In genomic region chr7:101880536-101881443, GRCh38 we compare ENCODE assay signal across 10 cellular contexts.
A peak's percentile ranks its signal among the peaks of the same experiment; 100 is the strongest.
DNase-seq lines count a peak whose midpoint lies in the region; ATAC-seq and TF ChIP-seq lines count a peak whose summit lies in the region.
"Had no signal": no experiment of that assay in that cellular context is flagged by ENCODE, and none has a peak within 500 bp of the region (broad histone marks: within the 10 kb centered on the region; RNA-seq: fewer than 3 reads in every experiment).

No MANE protein-coding gene starts in this region.

- H3K36me3 ChIP-seq in BLaER1 (peaks cover 14% of the 10 kb centered on the region; the same call in 1 of the 2 replicates), IMR-90 (ENCODE audit: control insufficient read depth, insufficient read depth, low read length) (no peaks in the 10 kb centered on the region)
- no peaks in the 10 kb centered on the region for H3K36me3 ChIP-seq in naive thymus-derived CD4-positive, alpha-beta T cell (ENCODE audit: control insufficient read depth in 2 of 3, insufficient read depth in 3 of 3, low read length in 3 of 3)

- peak overlapping the region in 8 of 10 donors; percentile 2 to 58 (median 32) for H3K4me3 Mint-ChIP-seq in naive thymus-derived CD4-positive, alpha-beta T cell
- H3K4me3 Mint-ChIP-seq in activated T-helper 2 cell treated with anti-CD3 and anti-CD28 coated beads, Interferon-gamma antibody, Interleukin-2, Interleukin-4, amounts not matched to agents 10 μg/mL and 5 μg/mL and 100 μg/mL, durations not matched to agents 14 hours and 24 hours and 36 hours (ENCODE audit: low read depth): no peak overlapping the region

- peak overlapping the region; percentile 94 for H2AK5ac ChIP-seq in IMR-90 (ENCODE audit: low read depth, low read length)

- peak overlapping the region; percentile 31 to 76 for H4K8ac ChIP-seq in IMR-90 (ENCODE audit: low read depth in 2 of 2, low read length in 2 of 2)

- H3K27me3 ChIP-seq in BLaER1: no peaks in the 10 kb centered on the region
- H3K27me3 ChIP-seq in IMR-90 (ENCODE audit: control insufficient read depth, insufficient read depth, low read length): no peaks in the 10 kb centered on the region
- no peaks in the 10 kb centered on the region for H3K27me3 ChIP-seq in naive thymus-derived CD4-positive, alpha-beta T cell (ENCODE audit: control insufficient read depth in 2 of 2, insufficient read depth in 2 of 2, low read length in 2 of 2)

- peak overlapping the region; percentile 93 for H3K4me2 ChIP-seq in BLaER1
- no peak overlapping the region; the same call in 1 of the 2 replicates for H3K4me2 ChIP-seq in IMR-90 (ENCODE audit: low read depth, low read length)

- intact Hi-C loops in IMR-90 (cut with micrococcal nuclease): loop anchor here (5.0 kb wide), 2 partner anchors 42 to 63 kb away; partner anchors contain the start of gene CUX1
- intact Hi-C loops in naive thymus-derived CD4-positive, alpha-beta T cell (cut with micrococcal nuclease): no loop called here
- intact Hi-C loops in activated T-helper 2 cell treated with anti-CD3 and anti-CD28 coated beads, Interferon-gamma antibody, Interleukin-2, Interleukin-4, amounts not matched to agents 10 μg/mL and 5 μg/mL and 100 μg/mL, durations not matched to agents 14 hours and 24 hours and 36 hours (cut with micrococcal nuclease): no loop called here

- H3K56ac ChIP-seq in IMR-90 (ENCODE audit: extremely low read depth, insufficient read depth, low read length): 0 out of 2 replicates have a peak overlapping the region, but pooled peaks have one; percentile 44

- H3K27ac ChIP-seq in BLaER1: peak overlapping the region; percentile 70
- peak overlapping the region; percentile 53 for H3K27ac ChIP-seq in IMR-90 (ENCODE audit: insufficient read depth, low read length)
- H3K27ac ChIP-seq in naive thymus-derived CD4-positive, alpha-beta T cell (ENCODE audit: low read depth, low read length): no peak overlapping the region

- H3K4me1 ChIP-seq in BLaER1 (peaks cover 100% of the 10 kb centered on the region), IMR-90 (ENCODE audit: control insufficient read depth, insufficient read depth, low read length) (peaks cover 27% of the 10 kb centered on the region)
- H3K4me1 ChIP-seq in naive thymus-derived CD4-positive, alpha-beta T cell (ENCODE audit: control insufficient read depth in 2 of 2, insufficient read depth in 2 of 2, low read length in 2 of 2): peaks cover 0 to 32% of the 10 kb centered on the region in 2 donors

- WGBS in IMR-90 (ENCODE audit: extremely low coverage in 2 of 2, insufficient read length in 1 of 2), 2 experiments: 57% methylated on average over 4 of the region's 10 CpGs; no CpG with 5 or more reads in 1 of the 2 experiments

- TF ChIP-seq POLR2A in IMR-90 (IDR thresholded peaks at IDR 0.05; ENCODE audit: low read depth, low read length): no peak

- H3K79me1 ChIP-seq in IMR-90 (ENCODE audit: low read depth in 1 of 2, low read length in 2 of 2): peaks cover 25 to 66% of the 10 kb centered on the region in 2 experiments

- H2AFZ ChIP-seq in IMR-90 (replicated peaks; ENCODE audit: low read length, poor library complexity): peak overlapping the region; percentile 40

- H2BK15ac ChIP-seq in IMR-90 (ENCODE audit: low read depth, low read length): peak overlapping the region; percentile 96; the same call in 2 of the 3 replicates

- H4K20me1 ChIP-seq in BLaER1 (peaks cover 100% of the 10 kb centered on the region), IMR-90 (ENCODE audit: insufficient read depth, low read length) (peaks cover 12% of the 10 kb centered on the region; the same call in 1 of the 2 replicates)

- H4K91ac ChIP-seq in IMR-90 (ENCODE audit: insufficient read depth, low read depth, low read length): peak overlapping the region; percentile 72

- H3K9me3 Mint-ChIP-seq in naive thymus-derived CD4-positive, alpha-beta T cell: no peaks in the 10 kb centered on the region
- no peaks in the 10 kb centered on the region for H3K9me3 Mint-ChIP-seq in activated T-helper 2 cell treated with anti-CD3 and anti-CD28 coated beads, Interferon-gamma antibody, Interleukin-2, Interleukin-4, amounts not matched to agents 10 μg/mL and 5 μg/mL and 100 μg/mL, durations not matched to agents 14 hours and 24 hours and 36 hours

- H3K27me3 Mint-ChIP-seq in naive thymus-derived CD4-positive, alpha-beta T cell: no peaks in the 10 kb centered on the region
- no peaks in the 10 kb centered on the region for H3K27me3 Mint-ChIP-seq in activated T-helper 2 cell treated with anti-CD3 and anti-CD28 coated beads, Interferon-gamma antibody, Interleukin-2, Interleukin-4, amounts not matched to agents 10 μg/mL and 5 μg/mL and 100 μg/mL, durations not matched to agents 14 hours and 24 hours and 36 hours (ENCODE audit: low read depth)

- H3K23ac ChIP-seq in IMR-90 (ENCODE audit: low read depth, low read length): peak overlapping the region; percentile 95

- DNase-seq in IMR-90 (peak; percentile 42), cardiac fibroblast (ENCODE audit: low read depth in 2 of 2) (peak; percentile 62 to 82), NCI-H345 treated with DMSO at 0.1 percent for 48 hours (lab: John Stamatoyannopoulos, UW; ENCODE audit: unreplicated experiment) (no peak), T-helper 1 cell (no peak)
- no peak for DNase-seq in naive thymus-derived CD4-positive, alpha-beta T cell
- DNase-seq in stimulated activated naive CD4-positive, alpha-beta T cell (lab: John Stamatoyannopoulos, UW): no peak
- DNase-seq in activated T-helper 2 cell treated with anti-CD3 and anti-CD28 coated beads, Interferon-gamma antibody, Interleukin-2, Interleukin-4, amounts not matched to agents 10 μg/mL and 5 μg/mL and 100 μg/mL, durations not matched to agents 14 hours and 24 hours and 36 hours (ENCODE audit: low spot score): no peak
- DNase-seq: effector memory CD4-positive, alpha-beta T cell; NCI-H1092 treated with DMSO at 0.1 percent for 48 hours had no signal

- no peak for TF ChIP-seq RAD21 in IMR-90 (IDR thresholded peaks at IDR 0.05; ENCODE audit: low read length)

- no TSS peak for BruUV-seq in IMR-90 (replicated peaks; lab: Mats Ljungman, UMichigan)

- peak overlapping the region; percentile 5; the same call in 1 of the 2 replicates for H4K5ac ChIP-seq in IMR-90 (ENCODE audit: low read depth, low read length)

- H3K9me1 ChIP-seq in IMR-90 (ENCODE audit: insufficient read depth, low read length): peaks cover 16% of the 10 kb centered on the region

- H3K4me1 Mint-ChIP-seq in naive thymus-derived CD4-positive, alpha-beta T cell: peaks cover 18 to 57% (median 45%) of the 10 kb centered on the region in 7 donors
- H3K4me1 Mint-ChIP-seq in activated T-helper 2 cell treated with anti-CD3 and anti-CD28 coated beads, Interferon-gamma antibody, Interleukin-2, Interleukin-4, amounts not matched to agents 10 μg/mL and 5 μg/mL and 100 μg/mL, durations not matched to agents 14 hours and 24 hours and 36 hours (ENCODE audit: low read depth): peaks cover 8% of the 10 kb centered on the region

- peak overlapping the region; percentile 93 for H2BK20ac ChIP-seq in IMR-90 (ENCODE audit: low read depth, low read length)

- no peaks in the 10 kb centered on the region for H3K9me3 ChIP-seq in BLaER1
- H3K9me3 ChIP-seq in IMR-90 (ENCODE audit: control insufficient read depth, insufficient read depth, low read length): no peaks in the 10 kb centered on the region
- no peaks in the 10 kb centered on the region for H3K9me3 ChIP-seq in naive thymus-derived CD4-positive, alpha-beta T cell (ENCODE audit: control insufficient read depth in 2 of 3, low read length in 3 of 3)

- peak overlapping the region; percentile 8 for H3K18ac ChIP-seq in IMR-90 (ENCODE audit: low read depth, low read length)

- no peak overlapping the region for H3K4me3 ChIP-seq in BLaER1
- H3K4me3 ChIP-seq in IMR-90 (ENCODE audit: insufficient read depth, low read depth, low read length): no peak overlapping the region
- H3K4me3 ChIP-seq in cardiac fibroblast (replicated peaks in 1 of 2; ENCODE audit: low read depth in 2 of 2, low read length in 2 of 2): no peak overlapping the region
- H3K4me3 ChIP-seq in naive thymus-derived CD4-positive, alpha-beta T cell (ENCODE audit: low read length): no peak overlapping the region

- H3K4ac ChIP-seq in IMR-90 (ENCODE audit: low read depth, low read length): peak overlapping the region; percentile 91; the same call in 1 of the 2 replicates

- POLR2A ChIA-PET in IMR-90 (lab: Charles Lee; ENCODE audit: unreplicated experiment): no interaction called here
- POLR2A ChIA-PET in naive thymus-derived CD4-positive, alpha-beta T cell (lab: Charles Lee): no interaction called here

- H2BK120ac ChIP-seq in IMR-90 (ENCODE audit: low read depth, low read length): peak overlapping the region; percentile 91

- H3K14ac ChIP-seq in IMR-90 (replicated peaks; ENCODE audit: low read depth, low read length): peak overlapping the region; percentile 88

- CTCF ChIA-PET in IMR-90 (lab: Yijun Ruan, JAX): no interaction called here
- CTCF ChIA-PET in naive thymus-derived CD4-positive, alpha-beta T cell (lab: Charles Lee): no interaction called here

- H3K9ac ChIP-seq in BLaER1: peak overlapping the region; percentile 20; the same call in 1 of the 2 replicates
- peak overlapping the region; percentile 20; the same call in 1 of the 2 replicates for H3K9ac ChIP-seq in IMR-90 (ENCODE audit: low read depth, low read length)

- peak overlapping the region; percentile 68 for H2AK9ac ChIP-seq in IMR-90 (replicated peaks; ENCODE audit: low read depth, low read length, poor library complexity)

- dilution Hi-C loops in IMR-90 (cut with HindIII; ENCODE audit: low sequenced_read_pairs, unreplicated experiment): no loop called here

- peaks cover 0 to 4% (median 0%) of the 10 kb centered on the region in 5 donors for H3K36me3 Mint-ChIP-seq in naive thymus-derived CD4-positive, alpha-beta T cell
- H3K36me3 Mint-ChIP-seq in activated T-helper 2 cell treated with anti-CD3 and anti-CD28 coated beads, Interferon-gamma antibody, Interleukin-2, Interleukin-4, amounts not matched to agents 10 μg/mL and 5 μg/mL and 100 μg/mL, durations not matched to agents 14 hours and 24 hours and 36 hours (ENCODE audit: low read depth): no peaks in the 10 kb centered on the region

- in situ Hi-C loops in IMR-90 (cut with MboI; ENCODE audit: low sequenced_read_pairs): no loop called here

- ATAC-seq in IMR-90 (ENCODE audit: low read depth): no peak
- no peak for ATAC-seq in naive thymus-derived CD4-positive, alpha-beta T cell

- TF ChIP-seq CTCF in IMR-90 (conservative IDR thresholded peaks at IDR 0.05; ENCODE audit: low read depth, low read length): no peak
- TF ChIP-seq CTCF in cardiac fibroblast (IDR thresholded peaks at IDR 0.05; ENCODE audit: low read depth, low read length): no peak

- H2BK5ac ChIP-seq in IMR-90 (ENCODE audit: low read depth, low read length, poor library complexity, severe bottlenecking): peak overlapping the region; percentile 96

- peak overlapping the region in 7 of 9 donors; percentile 39 to 90 (median 73) for H3K27ac Mint-ChIP-seq in naive thymus-derived CD4-positive, alpha-beta T cell
- H3K27ac Mint-ChIP-seq in activated T-helper 2 cell treated with anti-CD3 and anti-CD28 coated beads, Interferon-gamma antibody, Interleukin-2, Interleukin-4, amounts not matched to agents 10 μg/mL and 5 μg/mL and 100 μg/mL, durations not matched to agents 14 hours and 24 hours and 36 hours: no peak overlapping the region

TF ChIP-seq in IMR-90, 13 proteins besides CTCF, POLR2A, EP300 and RAD21 (continues in another document):
- no peak for TF ChIP-seq RFX5 (IDR thresholded peaks at IDR 0.05; ENCODE audit: low read depth, low read length)
- TF ChIP-seq MAFK (IDR thresholded peaks at IDR 0.05; ENCODE audit: low read depth, low read length): no peak

Comparison
In these comparisons a context has a peak if more than half of its experiments do, and no peak if none do; other contexts are left out.
1. DNase-seq: peak in IMR-90 (single experiment) and cardiac fibroblast (2 of 2); none in naive thymus-derived CD4-positive, alpha-beta T cell (0 of 9), stimulated activated naive CD4-positive, alpha-beta T cell (0 of 6), NCI-H345 treated with DMSO at 0.1 percent for 48 hours (single experiment), T-helper 1 cell (0 of 5) and activated T-helper 2 cell treated with anti-CD3 and anti-CD28 coated beads, Interferon-gamma antibody, Interleukin-2, Interleukin-4, amounts not matched to agents 10 μg/mL and 5 μg/mL and 100 μg/mL, durations not matched to agents 14 hours and 24 hours and 36 hours (single experiment).